24 cellular contexts compared by ENCODE assay signal in the genomic region with DNA sequence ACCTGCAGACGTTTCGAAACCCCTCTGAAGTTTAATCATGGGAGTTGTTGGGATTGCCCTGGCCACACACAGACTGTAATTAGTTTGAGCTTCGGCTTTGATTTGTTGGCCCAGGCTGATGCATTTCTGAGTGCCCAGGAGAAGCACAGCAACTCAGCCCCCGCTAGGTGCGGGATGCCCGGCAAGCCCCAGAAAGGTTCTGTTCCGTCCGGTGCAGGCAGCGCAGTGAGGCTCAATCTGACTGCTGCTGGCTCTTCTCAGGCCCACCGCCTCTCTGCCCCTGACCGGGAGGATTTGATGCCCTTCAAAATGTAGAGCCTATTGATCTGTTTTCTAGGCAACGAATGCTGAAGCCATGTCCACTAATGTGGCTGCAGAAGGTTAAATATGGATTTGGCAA.
"Had no signal": no experiment of that assay in that cellular context is flagged by ENCODE, and none has a peak within 500 bp of the region (broad histone marks: within the 10 kb centered on the region; RNA-seq: fewer than 3 reads in every experiment).

No MANE protein-coding gene starts in this region.

- H3K4me3 Mint-ChIP-seq: T-cell had no signal

- H3K36me3 Mint-ChIP-seq: T-cell had no signal

- FAIRE-seq: HepG2 had no signal

- H3K27ac ChIP-seq: RWPE1 had no signal

- H3K4me1 Mint-ChIP-seq: T-cell had no signal

- H3K9ac ChIP-seq: SK-N-SH had no signal

- H3K27me3 Mint-ChIP-seq: T-cell had no signal

- H3K9me3 ChIP-seq: SK-N-SH had no signal

- H3K27ac Mint-ChIP-seq: T-cell had no signal

- DNase-seq: IMR-90, Kasumi-1, KG1, MV-4-11, NCI-H1048, NCI-H1105, NCI-H1417, NCI-H1436 treated with DMSO at 0.1 percent for 48 hours, NCI-H1694, NCI-H187 treated with DMSO at 0.1 percent for 48 hours, NCI-H2081, NCI-H2107, NCI-H2227 treated with DMSO at 0.1 percent for 48 hours, NCI-H524, NCI-H526 treated with DMSO at 0.1 percent for 48 hours, NCI-H748 treated with DMSO at 0.1 percent for 48 hours, PC-3, SHP77, SK-N-SH, SW 1271, T-cell had no signal

- H3K4me2 ChIP-seq: SK-N-SH had no signal

- ATAC-seq: HepG2, Panc1, PC-3, T-cell had no signal
